ENCODE assay signal across 21 cellular contexts in genomic region chr22:33854724-33855123, GRCh38.
A peak's percentile ranks its signal among the peaks of the same experiment; 100 is the strongest.
DNase-seq lines count a peak whose midpoint lies in the region; FAIRE-seq and TF ChIP-seq lines count a peak whose summit lies in the region.
"Had no signal": no experiment of that assay in that cellular context is flagged by ENCODE, and none has a peak within 500 bp of the region (broad histone marks: within the 10 kb centered on the region; RNA-seq: fewer than 3 reads in every experiment).

No MANE protein-coding gene starts in this region.

- H3K4me1 ChIP-seq in OCI-LY7 (ENCODE audit: insufficient read depth, low read length, poor library complexity, severe bottlenecking) (peaks cover 46% of the 10 kb centered on the region), esophagus muscularis mucosa (peaks cover 28 to 47% (median 32%) of the 10 kb centered on the region in 4 donors), skeletal muscle satellite cell (ENCODE audit: control insufficient read depth, insufficient read depth, low read length) (peaks cover 11% of the 10 kb centered on the region)

- H3K9ac ChIP-seq in skeletal muscle satellite cell (ENCODE audit: low read depth, low read length): peak overlapping the region; percentile 71

- H3K4me2 ChIP-seq in OCI-LY7 (ENCODE audit: low read length) (peak overlapping the region; percentile 80), skeletal muscle satellite cell (ENCODE audit: low read length) (peak overlapping the region; percentile 83)

- no peaks in the 10 kb centered on the region for H3K9me2 ChIP-seq in OCI-LY7 (ENCODE audit: insufficient read depth, low read length)

- 91% methylated on average over 11 of the region's 11 CpGs for WGBS in esophagus muscularis mucosa

- FAIRE-seq in urothelium cell line (lab: Jason Lieb, UNC): no peak
- FAIRE-seq: endothelial cell of umbilical vein, frontal cortex, GM12892 had no signal

- peak; percentile 45 for DNase-seq in COLO829 (ENCODE audit: low spot score)
- DNase-seq in OCI-LY7 (ENCODE audit: low spot score): no peak
- no peak for DNase-seq in esophagus muscularis mucosa (ENCODE audit: extremely low spot score)
- no peak for DNase-seq in effector CD4-positive, alpha-beta T cell
- DNase-seq in CD1c-positive myeloid dendritic cell (ENCODE audit: extremely low spot score): no peak
- DNase-seq in urothelium cell line (ENCODE audit: low spot score): no peak
- DNase-seq: activated CD4-positive, alpha-beta memory T cell treated with anti-CD3 and anti-CD28 coated beads, Interleukin-2, amount 10 ng/mL, durations not matched to agents 7 days and 5 days; activated naive CD4-positive, alpha-beta T cell treated with anti-CD3 and anti-CD28 coated beads, Interleukin-2, amount 10 ng/mL, durations not matched to agents 7 days and 5 days; activated T-cell treated with anti-CD3 and anti-CD28 coated beads, Interleukin-2, amount 50 U/mL, for 24 hours; AML-193; GF-D8; Kasumi-1; NCI-H2227 treated with DMSO at 0.1 percent for 48 hours; stimulated activated CD4-positive, alpha-beta T cell treated with anti-CD3 and anti-CD28 coated beads, Interleukin-2, amount 100 ng/mL, for 24 hours; stimulated activated naive CD8-positive, alpha-beta T cell treated with anti-CD3 and anti-CD28 coated beads, Interleukin-15, amount 100 ng/mL, for 72 hours; upper lobe of left lung had no signal

- no peaks in the 10 kb centered on the region for H3K36me3 ChIP-seq in OCI-LY7 (ENCODE audit: insufficient read depth, low read length)
- no peaks in the 10 kb centered on the region for H3K36me3 ChIP-seq in esophagus muscularis mucosa
- no peaks in the 10 kb centered on the region for H3K36me3 ChIP-seq in skeletal muscle satellite cell (ENCODE audit: insufficient read depth, low read length)
- H3K36me3 ChIP-seq: upper lobe of left lung had no signal

- no peak for TF ChIP-seq CTCF in OCI-LY7 (conservative IDR thresholded peaks at IDR 0.05; ENCODE audit: low read length)
- TF ChIP-seq CTCF in esophagus muscularis mucosa (IDR thresholded peaks at IDR 0.05): no peak

- H2AFZ ChIP-seq in OCI-LY7 (ENCODE audit: low read length): peak overlapping the region; percentile 40; the same call in 1 of the 2 replicates

- POLR2A ChIA-PET in OCI-LY7 (lab: Charles Lee): interaction anchor here (1.8 kb wide), 1 partner anchor 62 kb away, joined by 4 read pairs; no protein-coding TSS in a partner anchor

- peaks cover 6% of the 10 kb centered on the region; the same call in 1 of the 2 replicates for H3K79me2 ChIP-seq in OCI-LY7 (ENCODE audit: insufficient read depth, low read depth, low read length)

- intact Hi-C loops in OCI-LY7 (cut with micrococcal nuclease; ENCODE audit: unreplicated experiment) (no loop called here), esophagus muscularis mucosa (cut with DNase I) (no loop called here)

- CTCF ChIA-PET in OCI-LY7 (lab: Charles Lee; ENCODE audit: unreplicated experiment): interaction anchor here (0.7 kb wide), 1 partner anchor 18 kb away, joined by 4 read pairs; no protein-coding TSS in a partner anchor

- no peaks in the 10 kb centered on the region for H4K20me1 ChIP-seq in OCI-LY7 (ENCODE audit: insufficient read depth, low read length)

- H3K4me3 ChIP-seq in OCI-LY7 (ENCODE audit: low read depth, low read length, poor library complexity, severe bottlenecking) (no peak overlapping the region), esophagus muscularis mucosa (no peak overlapping the region), skeletal muscle satellite cell (ENCODE audit: low read length) (no peak overlapping the region)

- H3K27me3 ChIP-seq in esophagus muscularis mucosa: no peaks in the 10 kb centered on the region
- no peaks in the 10 kb centered on the region for H3K27me3 ChIP-seq in skeletal muscle satellite cell (ENCODE audit: control insufficient read depth, insufficient read depth, low read length)
- H3K27me3 ChIP-seq: upper lobe of left lung had no signal

- H3K9me3 ChIP-seq in OCI-LY7 (ENCODE audit: low read length): no peaks in the 10 kb centered on the region
- H3K9me3 ChIP-seq in esophagus muscularis mucosa: no peaks in the 10 kb centered on the region
- H3K9me3 ChIP-seq in skeletal muscle satellite cell (replicated peaks; ENCODE audit: low read length): no peaks in the 10 kb centered on the region
- H3K9me3 ChIP-seq: upper lobe of left lung had no signal

- BruUV-seq in OCI-LY7 (replicated peaks; lab: Mats Ljungman, UMichigan): no TSS peak

- peak overlapping the region; percentile 80 for H3K27ac ChIP-seq in OCI-LY7 (ENCODE audit: low read depth, low read length, poor library complexity, severe bottlenecking)
- peak overlapping the region in 3 of 4 donors; percentile 44 to 66 (median 63) for H3K27ac ChIP-seq in esophagus muscularis mucosa (replicated peaks in 1 of 4)
- H3K27ac ChIP-seq: RWPE1 had no signal

- TF ChIP-seq POLR2A in esophagus muscularis mucosa (IDR thresholded peaks at IDR 0.05; ENCODE audit: low read depth): no peak

- TF ChIP-seq EP300 in esophagus muscularis mucosa (IDR thresholded peaks at IDR 0.05): no peak
